Comparison of ENCODE assay signal across 1 cellular context in genomic region chr20:12970372-12970821, GRCh38.
TF ChIP-seq lines count a peak whose summit lies in the region.

No MANE protein-coding gene starts in this region.

TF ChIP-seq in HepG2, 621 proteins besides CTCF, POLR2A, EP300 and RAD21 (continued from another document and continues in another):
- TF ChIP-seq MTA3 (CRISPR knock-in tag; IDR thresholded peaks at IDR 0.05) (no peak), SKIL (CRISPR knock-in tag; IDR thresholded peaks at IDR 0.05; ENCODE audit: borderline replicate concordance) (no peak), ZFP36L2 (CRISPR knock-in tag; IDR thresholded peaks at IDR 0.05) (no peak), CBX1 (IDR thresholded peaks at IDR 0.05; ENCODE audit: low read depth) (no peak), ZNF788 (CRISPR knock-in tag; IDR thresholded peaks at IDR 0.05; ENCODE audit: borderline replicate concordance) (0 out of 2 replicates have a peak, but pooled peaks have one; percentile 16), WIZ (CRISPR knock-in tag; IDR thresholded peaks at IDR 0.05) (0 out of 2 replicates have a peak, but pooled peaks have one; percentile 49), PITX1 (CRISPR knock-in tag; IDR thresholded peaks at IDR 0.05) (peak; percentile 61; the same call in 1 of the 2 replicates), ZNF639 (CRISPR knock-in tag; conservative IDR thresholded peaks at IDR 0.05) (no peak), ZNF772 (CRISPR knock-in tag; IDR thresholded peaks at IDR 0.05) (peak; percentile 73), ERF (CRISPR knock-in tag; IDR thresholded peaks at IDR 0.05) (peak; percentile 53; the same call in 1 of the 2 replicates), ARNT2 (CRISPR knock-in tag; IDR thresholded peaks at IDR 0.05; ENCODE audit: low read depth) (peak; percentile 60; the same call in 1 of the 2 replicates), HOXA5 (CRISPR knock-in tag; IDR thresholded peaks at IDR 0.05) (peak; percentile 75; the same call in 1 of the 2 replicates), ZNF597 (CRISPR knock-in tag; IDR thresholded peaks at IDR 0.05) (no peak), ZNF557 (CRISPR knock-in tag; IDR thresholded peaks at IDR 0.05) (no peak), KDM5B (CRISPR knock-in tag; IDR thresholded peaks at IDR 0.05; ENCODE audit: borderline replicate concordance) (no peak), SIN3A (IDR thresholded peaks at IDR 0.05; ENCODE audit: borderline replicate concordance, low read depth, low read length) (no peak), SIX1 (CRISPR knock-in tag; IDR thresholded peaks at IDR 0.05; ENCODE audit: borderline replicate concordance) (no peak), ZNF543 (CRISPR knock-in tag; IDR thresholded peaks at IDR 0.05) (no peak), REPIN1 (CRISPR knock-in tag; IDR thresholded peaks at IDR 0.05; ENCODE audit: borderline replicate concordance, low read depth) (peak; percentile 65), CENPX (CRISPR knock-in tag; IDR thresholded peaks at IDR 0.05) (no peak), SMAD9 (CRISPR knock-in tag; IDR thresholded peaks at IDR 0.05) (no peak), ZBTB7B (CRISPR knock-in tag; IDR thresholded peaks at IDR 0.05) (peak; percentile 48; the same call in 1 of the 2 replicates), SMC3 (IDR thresholded peaks at IDR 0.05; ENCODE audit: low read length) (peak; percentile 96), ZNF674 (CRISPR knock-in tag; IDR thresholded peaks at IDR 0.05; ENCODE audit: low read depth) (no peak), RCOR2 (CRISPR knock-in tag; IDR thresholded peaks at IDR 0.05) (0 out of 2 replicates have a peak, but pooled peaks have one; percentile 20), NR3C1 (CRISPR knock-in tag; IDR thresholded peaks at IDR 0.05) (no peak), ZNF574 (CRISPR knock-in tag; IDR thresholded peaks at IDR 0.05) (no peak)
- TF ChIP-seq, protein P1, sequence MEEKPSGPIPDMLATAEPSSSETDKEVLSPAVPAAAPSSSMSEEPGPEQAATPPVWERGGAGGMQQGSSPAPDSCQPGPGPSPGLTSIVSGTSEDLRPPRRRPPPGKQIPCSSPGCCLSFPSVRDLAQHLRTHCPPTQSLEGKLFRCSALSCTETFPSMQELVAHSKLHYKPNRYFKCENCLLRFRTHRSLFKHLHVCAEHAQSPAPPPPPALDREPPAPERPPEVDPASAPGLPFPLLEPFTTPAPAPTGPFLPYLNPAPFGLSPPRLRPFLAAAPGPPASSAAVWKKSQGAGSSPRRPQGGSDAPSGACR (CRISPR knock-in tag; IDR thresholded peaks at IDR 0.05) = no peak
- TF ChIP-seq, protein P2, sequence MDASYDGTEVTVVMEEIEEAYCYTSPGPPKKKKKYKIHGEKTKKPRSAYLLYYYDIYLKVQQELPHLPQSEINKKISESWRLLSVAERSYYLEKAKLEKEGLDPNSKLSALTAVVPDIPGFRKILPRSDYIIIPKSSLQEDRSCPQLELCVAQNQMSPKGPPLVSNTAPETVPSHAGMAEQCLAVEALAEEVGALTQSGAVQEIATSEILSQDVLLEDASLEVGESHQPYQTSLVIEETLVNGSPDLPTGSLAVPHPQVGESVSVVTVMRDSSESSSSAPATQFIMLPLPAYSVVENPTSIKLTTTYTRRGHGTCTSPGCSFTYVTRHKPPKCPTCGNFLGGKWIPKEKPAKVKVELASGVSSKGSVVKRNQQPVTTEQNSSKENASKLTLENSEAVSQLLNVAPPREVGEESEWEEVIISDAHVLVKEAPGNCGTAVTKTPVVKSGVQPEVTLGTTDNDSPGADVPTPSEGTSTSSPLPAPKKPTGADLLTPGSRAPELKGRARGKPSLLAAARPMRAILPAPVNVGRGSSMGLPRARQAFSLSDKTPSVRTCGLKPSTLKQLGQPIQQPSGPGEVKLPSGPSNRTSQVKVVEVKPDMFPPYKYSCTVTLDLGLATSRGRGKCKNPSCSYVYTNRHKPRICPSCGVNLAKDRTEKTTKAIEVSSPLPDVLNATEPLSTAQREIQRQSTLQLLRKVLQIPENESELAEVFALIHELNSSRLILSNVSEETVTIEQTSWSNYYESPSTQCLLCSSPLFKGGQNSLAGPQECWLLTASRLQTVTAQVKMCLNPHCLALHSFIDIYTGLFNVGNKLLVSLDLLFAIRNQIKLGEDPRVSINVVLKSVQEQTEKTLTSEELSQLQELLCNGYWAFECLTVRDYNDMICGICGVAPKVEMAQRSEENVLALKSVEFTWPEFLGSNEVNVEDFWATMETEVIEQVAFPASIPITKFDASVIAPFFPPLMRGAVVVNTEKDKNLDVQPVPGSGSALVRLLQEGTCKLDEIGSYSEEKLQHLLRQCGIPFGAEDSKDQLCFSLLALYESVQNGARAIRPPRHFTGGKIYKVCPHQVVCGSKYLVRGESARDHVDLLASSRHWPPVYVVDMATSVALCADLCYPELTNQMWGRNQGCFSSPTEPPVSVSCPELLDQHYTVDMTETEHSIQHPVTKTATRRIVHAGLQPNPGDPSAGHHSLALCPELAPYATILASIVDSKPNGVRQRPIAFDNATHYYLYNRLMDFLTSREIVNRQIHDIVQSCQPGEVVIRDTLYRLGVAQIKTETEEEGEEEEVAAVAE (CRISPR knock-in tag; IDR thresholded peaks at IDR 0.05; ENCODE audit: borderline replicate concordance) = 0 out of 2 replicates have a peak, but pooled peaks have one; percentile 28
- TF ChIP-seq, protein P3, sequence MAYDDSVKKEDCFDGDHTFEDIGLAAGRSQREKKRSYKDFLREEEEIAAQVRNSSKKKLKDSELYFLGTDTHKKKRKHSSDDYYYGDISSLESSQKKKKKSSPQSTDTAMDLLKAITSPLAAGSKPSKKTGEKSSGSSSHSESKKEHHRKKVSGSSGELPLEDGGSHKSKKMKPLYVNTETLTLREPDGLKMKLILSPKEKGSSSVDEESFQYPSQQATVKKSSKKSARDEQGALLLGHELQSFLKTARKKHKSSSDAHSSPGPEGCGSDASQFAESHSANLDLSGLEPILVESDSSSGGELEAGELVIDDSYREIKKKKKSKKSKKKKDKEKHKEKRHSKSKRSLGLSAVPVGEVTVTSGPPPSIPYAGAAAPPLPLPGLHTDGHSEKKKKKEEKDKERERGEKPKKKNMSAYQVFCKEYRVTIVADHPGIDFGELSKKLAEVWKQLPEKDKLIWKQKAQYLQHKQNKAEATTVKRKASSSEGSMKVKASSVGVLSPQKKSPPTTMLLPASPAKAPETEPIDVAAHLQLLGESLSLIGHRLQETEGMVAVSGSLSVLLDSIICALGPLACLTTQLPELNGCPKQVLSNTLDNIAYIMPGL (CRISPR knock-in tag; IDR thresholded peaks at IDR 0.05; ENCODE audit: borderline replicate concordance in 1 of 2, low read depth in 1 of 2) = peak in 1 of 2 experiments; percentile 41; a peak in 1 of 4 replicates
- TF ChIP-seq, protein P4, sequence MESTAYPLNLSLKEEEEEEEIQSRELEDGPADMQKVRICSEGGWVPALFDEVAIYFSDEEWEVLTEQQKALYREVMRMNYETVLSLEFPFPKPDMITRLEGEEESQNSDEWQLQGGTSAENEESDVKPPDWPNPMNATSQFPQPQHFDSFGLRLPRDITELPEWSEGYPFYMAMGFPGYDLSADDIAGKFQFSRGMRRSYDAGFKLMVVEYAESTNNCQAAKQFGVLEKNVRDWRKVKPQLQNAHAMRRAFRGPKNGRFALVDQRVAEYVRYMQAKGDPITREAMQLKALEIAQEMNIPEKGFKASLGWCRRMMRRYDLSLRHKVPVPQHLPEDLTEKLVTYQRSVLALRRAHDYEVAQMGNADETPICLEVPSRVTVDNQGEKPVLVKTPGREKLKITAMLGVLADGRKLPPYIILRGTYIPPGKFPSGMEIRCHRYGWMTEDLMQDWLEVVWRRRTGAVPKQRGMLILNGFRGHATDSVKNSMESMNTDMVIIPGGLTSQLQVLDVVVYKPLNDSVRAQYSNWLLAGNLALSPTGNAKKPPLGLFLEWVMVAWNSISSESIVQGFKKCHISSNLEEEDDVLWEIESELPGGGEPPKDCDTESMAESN (CRISPR knock-in tag; conservative IDR thresholded peaks at IDR 0.05) = peak; percentile 65; the same call in 1 of the 2 replicates
- TF ChIP-seq, protein P5, sequence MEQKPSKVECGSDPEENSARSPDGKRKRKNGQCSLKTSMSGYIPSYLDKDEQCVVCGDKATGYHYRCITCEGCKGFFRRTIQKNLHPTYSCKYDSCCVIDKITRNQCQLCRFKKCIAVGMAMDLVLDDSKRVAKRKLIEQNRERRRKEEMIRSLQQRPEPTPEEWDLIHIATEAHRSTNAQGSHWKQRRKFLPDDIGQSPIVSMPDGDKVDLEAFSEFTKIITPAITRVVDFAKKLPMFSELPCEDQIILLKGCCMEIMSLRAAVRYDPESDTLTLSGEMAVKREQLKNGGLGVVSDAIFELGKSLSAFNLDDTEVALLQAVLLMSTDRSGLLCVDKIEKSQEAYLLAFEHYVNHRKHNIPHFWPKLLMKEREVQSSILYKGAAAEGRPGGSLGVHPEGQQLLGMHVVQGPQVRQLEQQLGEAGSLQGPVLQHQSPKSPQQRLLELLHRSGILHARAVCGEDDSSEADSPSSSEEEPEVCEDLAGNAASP (CRISPR knock-in tag; IDR thresholded peaks at IDR 0.05; ENCODE audit: borderline replicate concordance) = 0 out of 2 replicates have a peak, but pooled peaks have one; percentile 48
- TF ChIP-seq, protein P6, sequence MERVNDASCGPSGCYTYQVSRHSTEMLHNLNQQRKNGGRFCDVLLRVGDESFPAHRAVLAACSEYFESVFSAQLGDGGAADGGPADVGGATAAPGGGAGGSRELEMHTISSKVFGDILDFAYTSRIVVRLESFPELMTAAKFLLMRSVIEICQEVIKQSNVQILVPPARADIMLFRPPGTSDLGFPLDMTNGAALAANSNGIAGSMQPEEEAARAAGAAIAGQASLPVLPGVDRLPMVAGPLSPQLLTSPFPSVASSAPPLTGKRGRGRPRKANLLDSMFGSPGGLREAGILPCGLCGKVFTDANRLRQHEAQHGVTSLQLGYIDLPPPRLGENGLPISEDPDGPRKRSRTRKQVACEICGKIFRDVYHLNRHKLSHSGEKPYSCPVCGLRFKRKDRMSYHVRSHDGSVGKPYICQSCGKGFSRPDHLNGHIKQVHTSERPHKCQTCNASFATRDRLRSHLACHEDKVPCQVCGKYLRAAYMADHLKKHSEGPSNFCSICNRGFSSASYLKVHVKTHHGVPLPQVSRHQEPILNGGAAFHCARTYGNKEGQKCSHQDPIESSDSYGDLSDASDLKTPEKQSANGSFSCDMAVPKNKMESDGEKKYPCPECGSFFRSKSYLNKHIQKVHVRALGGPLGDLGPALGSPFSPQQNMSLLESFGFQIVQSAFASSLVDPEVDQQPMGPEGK (CRISPR knock-in tag; IDR thresholded peaks at IDR 0.05) = 0 out of 2 replicates have a peak, but pooled peaks have one; percentile 28
